Comparison of ENCODE assay signal across 2 cellular contexts in the genomic region with DNA sequence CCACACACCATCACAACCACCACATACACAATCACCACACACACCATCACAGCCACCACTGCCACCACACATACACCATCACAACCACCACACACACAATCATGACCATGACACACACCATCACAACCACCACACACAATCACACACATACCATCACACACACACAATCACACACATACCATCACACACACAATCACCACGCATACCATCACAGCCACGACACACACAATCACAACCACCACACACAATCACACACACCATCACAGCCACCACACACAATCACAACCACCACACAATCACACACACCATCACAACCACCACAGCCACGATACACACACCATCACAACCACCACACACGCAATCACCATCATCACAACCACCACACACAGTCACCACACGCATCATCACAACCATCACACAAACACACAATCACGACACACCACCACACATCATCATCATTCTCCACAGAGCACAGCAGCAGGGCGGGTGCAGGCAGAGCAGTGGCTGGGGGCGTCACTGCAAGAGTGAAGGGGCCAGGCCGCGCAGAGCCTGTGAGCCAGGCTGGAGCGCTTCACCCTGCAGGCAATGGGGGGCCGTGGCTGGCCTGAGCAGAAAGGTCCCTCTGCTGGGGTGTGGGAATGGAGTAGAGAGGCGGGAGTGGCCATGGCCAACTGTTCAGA.
TF ChIP-seq lines count a peak whose summit lies in the region.

No MANE protein-coding gene starts in this region.

TF ChIP-seq in WTC11, 78 proteins besides CTCF, POLR2A, EP300 and RAD21:
- 0 out of 2 replicates have a peak, but pooled peaks have one; percentile 2 for TF ChIP-seq ZNF121 (CRISPR knock-in tag; IDR thresholded peaks at IDR 0.05)
- no peak for TF ChIP-seq NR2C2 (CRISPR knock-in tag; IDR thresholded peaks at IDR 0.05)
- TF ChIP-seq MXD4 (CRISPR knock-in tag; IDR thresholded peaks at IDR 0.05; ENCODE audit: borderline replicate concordance), result no peak
- no peak for TF ChIP-seq TEAD4 (CRISPR knock-in tag; IDR thresholded peaks at IDR 0.05)
- TF ChIP-seq NFYB (CRISPR knock-in tag; conservative IDR thresholded peaks at IDR 0.05; ENCODE audit: low read depth), result no peak
- no peak for TF ChIP-seq JUN (CRISPR knock-in tag; IDR thresholded peaks at IDR 0.05)
- TF ChIP-seq FOXK1 (CRISPR knock-in tag; IDR thresholded peaks at IDR 0.05), result no peak
- TF ChIP-seq, protein P1, sequence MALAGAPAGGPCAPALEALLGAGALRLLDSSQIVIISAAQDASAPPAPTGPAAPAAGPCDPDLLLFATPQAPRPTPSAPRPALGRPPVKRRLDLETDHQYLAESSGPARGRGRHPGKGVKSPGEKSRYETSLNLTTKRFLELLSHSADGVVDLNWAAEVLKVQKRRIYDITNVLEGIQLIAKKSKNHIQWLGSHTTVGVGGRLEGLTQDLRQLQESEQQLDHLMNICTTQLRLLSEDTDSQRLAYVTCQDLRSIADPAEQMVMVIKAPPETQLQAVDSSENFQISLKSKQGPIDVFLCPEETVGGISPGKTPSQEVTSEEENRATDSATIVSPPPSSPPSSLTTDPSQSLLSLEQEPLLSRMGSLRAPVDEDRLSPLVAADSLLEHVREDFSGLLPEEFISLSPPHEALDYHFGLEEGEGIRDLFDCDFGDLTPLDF (CRISPR knock-in tag; IDR thresholded peaks at IDR 0.05), result no peak
- TF ChIP-seq PRRX2 (CRISPR knock-in tag; IDR thresholded peaks at IDR 0.05), result no peak
- TF ChIP-seq CBFB (CRISPR knock-in tag; IDR thresholded peaks at IDR 0.05; ENCODE audit: low read depth), result no peak
- TF ChIP-seq, protein P2, sequence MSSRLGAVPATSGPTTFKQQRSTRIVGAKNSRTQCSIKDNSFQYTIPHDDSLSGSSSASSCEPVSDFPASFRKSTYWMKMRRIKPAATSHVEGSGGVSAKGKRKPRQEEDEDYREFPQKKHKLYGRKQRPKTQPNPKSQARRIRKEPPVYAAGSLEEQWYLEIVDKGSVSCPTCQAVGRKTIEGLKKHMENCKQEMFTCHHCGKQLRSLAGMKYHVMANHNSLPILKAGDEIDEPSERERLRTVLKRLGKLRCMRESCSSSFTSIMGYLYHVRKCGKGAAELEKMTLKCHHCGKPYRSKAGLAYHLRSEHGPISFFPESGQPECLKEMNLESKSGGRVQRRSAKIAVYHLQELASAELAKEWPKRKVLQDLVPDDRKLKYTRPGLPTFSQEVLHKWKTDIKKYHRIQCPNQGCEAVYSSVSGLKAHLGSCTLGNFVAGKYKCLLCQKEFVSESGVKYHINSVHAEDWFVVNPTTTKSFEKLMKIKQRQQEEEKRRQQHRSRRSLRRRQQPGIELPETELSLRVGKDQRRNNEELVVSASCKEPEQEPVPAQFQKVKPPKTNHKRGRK (CRISPR knock-in tag; IDR thresholded peaks at IDR 0.05; ENCODE audit: borderline replicate concordance), result no peak
- 0 out of 2 replicates have a peak, but pooled peaks have one; percentile 41 for TF ChIP-seq NFE2L1 (CRISPR knock-in tag; IDR thresholded peaks at IDR 0.05)
- TF ChIP-seq SOX15 (CRISPR knock-in tag; IDR thresholded peaks at IDR 0.05), result no peak
TF ChIP-seq in WTC11: peak in this region for 2.

TF ChIP-seq in SK-N-SH, 30 proteins besides CTCF, POLR2A, EP300 and RAD21:
- no peak for TF ChIP-seq CHD2 (IDR thresholded peaks at IDR 0.05; ENCODE audit: low read length, partially characterized antibody)
- no peak for TF ChIP-seq NRF1 (IDR thresholded peaks at IDR 0.05; ENCODE audit: low read depth, low read length)
- no peak for TF ChIP-seq EZH2phosphoT487 (IDR thresholded peaks at IDR 0.05; ENCODE audit: borderline replicate concordance, low read depth)
- TF ChIP-seq GABPA (IDR thresholded peaks at IDR 0.05; ENCODE audit: low read depth), result no peak
- TF ChIP-seq FOXM1 (IDR thresholded peaks at IDR 0.05; ENCODE audit: low read depth), result no peak
- no peak for TF ChIP-seq MXI1 (IDR thresholded peaks at IDR 0.05; ENCODE audit: low read depth, low read length)
- TF ChIP-seq YY1 (IDR thresholded peaks at IDR 0.05; ENCODE audit: low read depth), result no peak
- TF ChIP-seq, protein P3, sequence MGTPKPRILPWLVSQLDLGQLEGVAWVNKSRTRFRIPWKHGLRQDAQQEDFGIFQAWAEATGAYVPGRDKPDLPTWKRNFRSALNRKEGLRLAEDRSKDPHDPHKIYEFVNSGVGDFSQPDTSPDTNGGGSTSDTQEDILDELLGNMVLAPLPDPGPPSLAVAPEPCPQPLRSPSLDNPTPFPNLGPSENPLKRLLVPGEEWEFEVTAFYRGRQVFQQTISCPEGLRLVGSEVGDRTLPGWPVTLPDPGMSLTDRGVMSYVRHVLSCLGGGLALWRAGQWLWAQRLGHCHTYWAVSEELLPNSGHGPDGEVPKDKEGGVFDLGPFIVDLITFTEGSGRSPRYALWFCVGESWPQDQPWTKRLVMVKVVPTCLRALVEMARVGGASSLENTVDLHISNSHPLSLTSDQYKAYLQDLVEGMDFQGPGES (IDR thresholded peaks at IDR 0.05; ENCODE audit: low read depth, low read length), result no peak
- no peak for TF ChIP-seq TAF1 (IDR thresholded peaks at IDR 0.05; ENCODE audit: borderline replicate concordance, low read depth, low read length)
- no peak for TF ChIP-seq GATA2 (CRISPR knock-in tag; IDR thresholded peaks at IDR 0.05)
- TF ChIP-seq FOXJ3 (CRISPR knock-in tag; IDR thresholded peaks at IDR 0.05), result no peak
TF ChIP-seq in SK-N-SH: peak in this region for 0.
